Comparison of ENCODE assay signal across 8 cellular contexts in the genomic region with DNA sequence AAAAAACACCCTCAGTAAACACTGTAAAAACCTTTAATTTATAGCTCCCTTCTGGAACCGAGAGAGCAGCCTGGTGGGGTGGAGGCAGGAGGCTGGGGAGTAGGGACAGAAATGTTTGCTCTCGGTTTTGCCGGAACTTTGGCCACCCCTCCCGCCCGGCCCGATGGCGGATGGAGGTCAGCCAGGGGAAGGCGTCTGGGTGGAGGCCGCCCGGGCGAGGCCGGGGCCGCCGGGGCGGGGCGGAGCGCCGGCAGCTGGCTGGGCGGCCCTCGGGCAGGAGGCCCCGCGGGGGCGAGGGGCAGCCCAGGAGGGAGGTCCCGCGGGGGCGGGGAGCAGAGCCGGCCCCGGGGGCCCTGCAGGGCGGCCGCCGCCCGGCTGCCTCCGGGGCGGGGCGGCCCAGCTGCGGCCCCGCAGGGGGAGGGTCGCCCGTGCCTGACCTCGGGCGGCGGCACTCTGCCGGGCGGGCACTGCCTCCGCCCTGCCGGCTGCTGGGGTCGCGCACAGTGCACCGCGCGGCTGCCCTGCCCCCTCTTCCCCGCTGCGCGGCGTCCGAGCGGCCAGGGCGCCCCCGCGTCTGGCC. TPM values are rescaled to one million over a fixed set of nuclear protein-coding genes. Genes with fewer than 3 reads are reported as not detected.
DNase-seq lines count a peak whose midpoint lies in the region; ATAC-seq and TF ChIP-seq lines count a peak whose summit lies in the region.

No MANE protein-coding gene starts in this region.

- TF ChIP-seq CTCF in WERI-Rb-1 (IDR thresholded peaks at IDR 0.05; ENCODE audit: low read depth, low read length) (no peak), choroid plexus epithelial cell (conservative IDR thresholded peaks at IDR 0.05; ENCODE audit: low read depth, low read length) (no peak)

- H3K9me3 ChIP-seq in WERI-Rb-1 (ENCODE audit: severe bottlenecking), result no peaks in the 10 kb centered on the region

- peak; percentile 42 for ATAC-seq in HG02571 (IDR thresholded peaks at IDR 0.05; ENCODE audit: unreplicated experiment)
- peak; percentile 72 for ATAC-seq in left lobe of liver

- DNase-seq in NCI-H2107 (lab: John Stamatoyannopoulos, UW), result peak; percentile 77
- DNase-seq in NCI-H2107 treated with DMSO at 0.1 percent for 48 hours (lab: John Stamatoyannopoulos, UW; ENCODE audit: unreplicated experiment), result no peak
- peak; percentile 90 for DNase-seq in NCI-H1105 treated with DMSO at 0.1 percent for 48 hours (lab: John Stamatoyannopoulos, UW)
- DNase-seq in WERI-Rb-1, result peak; percentile 86
- no peak for DNase-seq in choroid plexus epithelial cell (ENCODE audit: low read depth)
- peak; percentile 96 for DNase-seq in left lobe of liver (ENCODE audit: low spot score)
- peak; percentile 40 to 46 for DNase-seq in stimulated activated CD4-positive, alpha-beta T cell treated with anti-CD3 and anti-CD28 coated beads, Interleukin-2, amount 100 ng/mL, for 48 hours

- peak overlapping the region; percentile 99 for H3K27ac ChIP-seq in WERI-Rb-1

- peaks cover 22% of the 10 kb centered on the region for H3K36me3 ChIP-seq in WERI-Rb-1

- H3K4me3 ChIP-seq in WERI-Rb-1 (ENCODE audit: low read depth, low read length) (peak overlapping the region; percentile 63), choroid plexus epithelial cell (ENCODE audit: low read depth, low read length) (peak overlapping the region; percentile 48)

- H3K27me3 ChIP-seq in WERI-Rb-1 (ENCODE audit: insufficient read depth, low read depth, severe bottlenecking), result no peaks in the 10 kb centered on the region

RNA-seq across cellular contexts. Expression of a gene that starts 0.8 kb away (rescaled TPM):
- total RNA-seq in left lobe of liver, result 22.4 TPM

Comparison
In these comparisons a context has a peak if more than half of its experiments do, and no peak if none do; other contexts are left out.
1. DNase-seq: peak in NCI-H2107 (single experiment), NCI-H1105 treated with DMSO at 0.1 percent for 48 hours (single experiment), WERI-Rb-1 (single experiment), left lobe of liver (single experiment) and stimulated activated CD4-positive, alpha-beta T cell treated with anti-CD3 and anti-CD28 coated beads, Interleukin-2, amount 100 ng/mL, for 48 hours (2 of 2); none in NCI-H2107 treated with DMSO at 0.1 percent for 48 hours (single experiment) and choroid plexus epithelial cell (single experiment).